ENCODE assay signal across 18 cellular contexts in the genomic region with DNA sequence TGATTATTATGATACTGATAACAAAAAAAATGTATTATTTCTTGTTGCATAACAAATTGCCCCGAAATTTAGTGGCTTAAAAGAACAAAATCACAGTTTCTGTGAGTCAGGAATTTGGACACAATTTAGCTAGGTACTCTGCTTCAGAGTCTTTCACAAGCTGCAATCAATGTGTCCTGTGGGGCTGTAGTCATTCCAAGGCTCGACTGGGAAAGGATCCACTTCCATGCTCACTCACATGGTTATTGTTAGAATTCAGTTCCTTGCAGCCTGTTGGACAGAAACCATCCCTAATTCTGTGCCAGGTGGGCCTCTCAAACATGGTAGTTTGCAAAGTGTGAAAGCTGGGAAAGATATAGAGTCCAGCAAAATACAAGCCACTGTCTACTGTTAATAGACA. TPM values are rescaled to one million over a fixed set of nuclear protein-coding genes. Genes with fewer than 3 reads are reported as not detected.
A peak's percentile ranks its signal among the peaks of the same experiment; 100 is the strongest.
DNase-seq lines count a peak whose midpoint lies in the region; ATAC-seq and TF ChIP-seq lines count a peak whose summit lies in the region.
"Had no signal": no experiment of that assay in that cellular context is flagged by ENCODE, and none has a peak within 500 bp of the region (broad histone marks: within the 10 kb centered on the region; RNA-seq: fewer than 3 reads in every experiment).

No MANE protein-coding gene starts in this region.

- H3K36me3 Mint-ChIP-seq in CD4-positive, alpha-beta memory T cell, result no peaks in the 10 kb centered on the region
- H3K36me3 Mint-ChIP-seq in activated CD8-positive, alpha-beta T cell treated with anti-CD3 and anti-CD28 coated beads for 36 hours (ENCODE audit: low read depth), result no peaks in the 10 kb centered on the region
- H3K36me3 Mint-ChIP-seq in naive thymus-derived CD4-positive, alpha-beta T cell, result peaks cover 0 to 16% (median 0%) of the 10 kb centered on the region in 5 donors

- no peaks in the 10 kb centered on the region for H3K9me2 ChIP-seq in GM23248 (ENCODE audit: insufficient read depth)

- no peak overlapping the region for H3K4me2 ChIP-seq in GM23248 (ENCODE audit: unreplicated experiment)

- no peaks in the 10 kb centered on the region for H3K36me3 ChIP-seq in CD4-positive, alpha-beta memory T cell (ENCODE audit: insufficient read depth, low read length)
- no peaks in the 10 kb centered on the region for H3K36me3 ChIP-seq in GM23248 (ENCODE audit: low read depth)
- H3K36me3 ChIP-seq in naive thymus-derived CD4-positive, alpha-beta T cell (ENCODE audit: control insufficient read depth in 2 of 3, insufficient read depth in 3 of 3, low read length in 3 of 3), result no peaks in the 10 kb centered on the region
- H3K36me3 ChIP-seq: SJSA1, thoracic aorta had no signal

- ATAC-seq in activated CD8-positive, alpha-beta T cell treated with anti-CD3 and anti-CD28 coated beads for 36 hours, result no peak
- ATAC-seq in naive thymus-derived CD4-positive, alpha-beta T cell, result no peak
- no peak for ATAC-seq in GM21423 (IDR thresholded peaks at IDR 0.05; ENCODE audit: unreplicated experiment)
- ATAC-seq in HG03095 (IDR thresholded peaks at IDR 0.05; ENCODE audit: unreplicated experiment), result no peak
- ATAC-seq: foreskin keratinocyte had no signal

- no peak overlapping the region for H3K27ac ChIP-seq in CD4-positive, alpha-beta memory T cell (ENCODE audit: low read depth, low read length)
- no peak overlapping the region for H3K27ac ChIP-seq in GM23248
- peak overlapping the region; percentile 61 for H3K27ac ChIP-seq in naive thymus-derived CD4-positive, alpha-beta T cell (ENCODE audit: low read depth, low read length)
- H3K27ac ChIP-seq: C4-2B, foreskin keratinocyte, SJSA1, thoracic aorta had no signal

- peak overlapping the region in 1 of 2 donors; percentile 2 for H3K4me3 ChIP-seq in CD4-positive, alpha-beta memory T cell (ENCODE audit: low read length in 2 of 2)
- H3K4me3 ChIP-seq in GM23248, result no peak overlapping the region
- H3K4me3 ChIP-seq in naive thymus-derived CD4-positive, alpha-beta T cell (ENCODE audit: low read length), result peak overlapping the region; percentile 34
- H3K4me3 ChIP-seq: SJSA1 had no signal

- peaks cover 0 to 2% of the 10 kb centered on the region in 2 donors for H3K27me3 Mint-ChIP-seq in CD4-positive, alpha-beta memory T cell
- H3K27me3 Mint-ChIP-seq in activated CD8-positive, alpha-beta T cell treated with anti-CD3 and anti-CD28 coated beads for 36 hours, result no peaks in the 10 kb centered on the region
- H3K27me3 Mint-ChIP-seq in naive thymus-derived CD4-positive, alpha-beta T cell, result peaks cover 0 to 13% (median 0%) of the 10 kb centered on the region in 5 donors

- H3K27me3 ChIP-seq in CD4-positive, alpha-beta memory T cell (ENCODE audit: insufficient read depth, low read length), result no peaks in the 10 kb centered on the region
- no peaks in the 10 kb centered on the region for H3K27me3 ChIP-seq in GM23248 (replicated peaks; ENCODE audit: insufficient read depth)
- no peaks in the 10 kb centered on the region for H3K27me3 ChIP-seq in naive thymus-derived CD4-positive, alpha-beta T cell (ENCODE audit: control insufficient read depth in 2 of 2, insufficient read depth in 2 of 2, low read length in 2 of 2)
- H3K27me3 ChIP-seq: foreskin keratinocyte, SJSA1 had no signal

- H3K9ac ChIP-seq in GM23248, result no peak overlapping the region

- 1 to 12% methylated on average over 2 of the region's 2 CpGs for WGBS in GM23248 (ENCODE audit: low coverage in 1 of 2, low lambda C conversion rate in 2 of 2, missing lambda C conversion rate in 2 of 2), 2 experiments

- POLR2A ChIA-PET in CD4-positive, alpha-beta memory T cell (lab: Charles Lee; ENCODE audit: partially characterized antibody), result interaction anchor here (0.7 to 5.9 kb wide), 5 partner anchors 14 to 454 kb away, joined by 3 to 99 read pairs (median 3); a partner anchor contains a TSS
- POLR2A ChIA-PET in activated CD8-positive, alpha-beta T cell treated with anti-CD3 and anti-CD28 coated beads for 36 hours (lab: Charles Lee), result interaction anchor here (1.4 to 2.6 kb wide), 3 partner anchors 12 to 59 kb away, joined by 4 to 20 read pairs (median 16); a partner anchor contains a TSS
- POLR2A ChIA-PET in naive thymus-derived CD4-positive, alpha-beta T cell (lab: Charles Lee), result interaction anchor here (0.7 to 3.3 kb wide), 4 partner anchors 13 to 599 kb away, joined by 3 to 44 read pairs (median 4); a partner anchor contains a TSS

- H3K9me3 Mint-ChIP-seq in CD4-positive, alpha-beta memory T cell, result no peaks in the 10 kb centered on the region
- H3K9me3 Mint-ChIP-seq in activated CD8-positive, alpha-beta T cell treated with anti-CD3 and anti-CD28 coated beads for 36 hours, result no peaks in the 10 kb centered on the region
- peaks cover 0 to 7% (median 0%) of the 10 kb centered on the region in 11 donors for H3K9me3 Mint-ChIP-seq in naive thymus-derived CD4-positive, alpha-beta T cell

- no peaks in the 10 kb centered on the region for H3K9me3 ChIP-seq in CD4-positive, alpha-beta memory T cell (ENCODE audit: control insufficient read depth in 1 of 2, low read length in 2 of 2)
- H3K9me3 ChIP-seq in GM23248 (ENCODE audit: low read depth), result no peaks in the 10 kb centered on the region
- H3K9me3 ChIP-seq in naive thymus-derived CD4-positive, alpha-beta T cell (ENCODE audit: control insufficient read depth in 2 of 3, low read length in 3 of 3), result no peaks in the 10 kb centered on the region
- H3K9me3 ChIP-seq: SJSA1, thoracic aorta had no signal

- no peak overlapping the region for H2AFZ ChIP-seq in GM23248

- peak overlapping the region in 6 of 8 donors; percentile 15 to 49 (median 34) for H3K4me3 Mint-ChIP-seq in CD4-positive, alpha-beta memory T cell
- H3K4me3 Mint-ChIP-seq in activated CD8-positive, alpha-beta T cell treated with anti-CD3 and anti-CD28 coated beads for 36 hours, result no peak overlapping the region
- H3K4me3 Mint-ChIP-seq in naive thymus-derived CD4-positive, alpha-beta T cell, result peak overlapping the region in 5 of 10 donors; percentile 8 to 76 (median 52)
- H3K4me3 Mint-ChIP-seq: activated CD4-positive, alpha-beta T cell treated with anti-CD3 and anti-CD28 coated beads for 36 hours had no signal

- no peak for TF ChIP-seq CTCF in activated CD8-positive, alpha-beta T cell treated with anti-CD3 and anti-CD28 coated beads for 36 hours (IDR thresholded peaks at IDR 0.05)
- TF ChIP-seq CTCF in GM13977 (IDR thresholded peaks at IDR 0.05; ENCODE audit: extremely low read depth, insufficient read depth, missing control alignments), result no peak

- H3F3A ChIP-seq in GM23248 (ENCODE audit: insufficient read depth), result 0 out of 2 replicates have a peak, but pooled peaks cover 4% of the 10 kb centered on the region

- peak overlapping the region in 3 of 7 donors; percentile 5 to 74 (median 17) for H3K27ac Mint-ChIP-seq in CD4-positive, alpha-beta memory T cell
- H3K27ac Mint-ChIP-seq in activated CD8-positive, alpha-beta T cell treated with anti-CD3 and anti-CD28 coated beads for 36 hours, result peak overlapping the region; percentile 32
- H3K27ac Mint-ChIP-seq in naive thymus-derived CD4-positive, alpha-beta T cell, result peak overlapping the region in 1 of 9 donors; percentile 26

- no peaks in the 10 kb centered on the region for H3K79me2 ChIP-seq in GM23248 (ENCODE audit: insufficient read depth)

- intact Hi-C loops in CD4-positive, alpha-beta memory T cell (cut with micrococcal nuclease), result loop anchor here (1.0 to 10.0 kb wide), 2 partner anchors 56 to 325 kb away; a partner anchor contains a TSS
- intact Hi-C loops in activated CD8-positive, alpha-beta T cell treated with anti-CD3 and anti-CD28 coated beads for 36 hours (cut with micrococcal nuclease), result loop anchor here (1.0 kb wide), 1 partner anchor 58 kb away; no protein-coding TSS in a partner anchor
- intact Hi-C loops in naive thymus-derived CD4-positive, alpha-beta T cell (cut with micrococcal nuclease), result loop anchor here (1.0 to 5.0 kb wide), 4 partner anchors 14 to 321 kb away; a partner anchor contains a TSS

- peaks cover 21 to 39% (median 27%) of the 10 kb centered on the region in 4 donors for H3K4me1 Mint-ChIP-seq in CD4-positive, alpha-beta memory T cell
- peaks cover 47% of the 10 kb centered on the region for H3K4me1 Mint-ChIP-seq in activated CD8-positive, alpha-beta T cell treated with anti-CD3 and anti-CD28 coated beads for 36 hours (ENCODE audit: low read depth)
- H3K4me1 Mint-ChIP-seq in naive thymus-derived CD4-positive, alpha-beta T cell, result peaks cover 13 to 42% (median 28%) of the 10 kb centered on the region in 7 donors

- no peak for DNase-seq in CD4-positive, alpha-beta memory T cell
- peak; percentile 19 for DNase-seq in GM23248
- no peak for DNase-seq in activated CD8-positive, alpha-beta T cell treated with anti-CD3 and anti-CD28 coated beads for 36 hours
- DNase-seq in naive thymus-derived CD4-positive, alpha-beta T cell, result no peak
- no peak for DNase-seq in GM13977 (ENCODE audit: low spot score)
- DNase-seq: activated CD4-positive, alpha-beta T cell treated with anti-CD3 and anti-CD28 coated beads for 36 hours; activated naive CD4-positive, alpha-beta T cell treated with Interleukin-2 at 50 U/mL for 16 hours; activated T-cell treated with anti-CD3 and anti-CD28 coated beads, Interleukin-2, amount 50 U/mL, for 1 hour; DMS153; foreskin keratinocyte; NCI-H1092 treated with DMSO at 0.1 percent for 48 hours; NCI-H2081 treated with DMSO at 0.1 percent for 48 hours; NCI-H510A treated with DMSO at 0.1 percent for 48 hours had no signal

- CTCF ChIA-PET in CD4-positive, alpha-beta memory T cell (lab: Charles Lee; ENCODE audit: partially characterized antibody), result interaction anchor here (0.6 to 3.1 kb wide), 6 partner anchors 14 to 1364 kb away, joined by 3 to 41 read pairs (median 4); a partner anchor contains a TSS
- CTCF ChIA-PET in activated CD8-positive, alpha-beta T cell treated with anti-CD3 and anti-CD28 coated beads for 36 hours (lab: Charles Lee), result interaction anchor here (1.0 to 4.0 kb wide), 5 partner anchors 9 to 152 kb away, joined by 3 to 35 read pairs (median 4); no protein-coding TSS in a partner anchor
- CTCF ChIA-PET in naive thymus-derived CD4-positive, alpha-beta T cell (lab: Charles Lee), result interaction anchor here (0.6 to 2.6 kb wide), 9 partner anchors 10 to 1362 kb away, joined by 3 to 13 read pairs (median 4); no protein-coding TSS in a partner anchor

- H4K20me1 ChIP-seq in GM23248 (ENCODE audit: insufficient read depth), result no peaks in the 10 kb centered on the region

- in situ Hi-C loops in GM23248 (cut with MboI) (no loop called here), GM13977 (cut with MboI; ENCODE audit: low pct_unique_long_range_greater_than_20kb, low sequenced_read_pairs, unreplicated experiment) (no loop called here)

- peaks cover 32% of the 10 kb centered on the region for H3K4me1 ChIP-seq in CD4-positive, alpha-beta memory T cell (ENCODE audit: insufficient read depth, low read length)
- peaks cover 26% of the 10 kb centered on the region for H3K4me1 ChIP-seq in GM23248 (ENCODE audit: insufficient read depth)
- peaks cover 25 to 30% of the 10 kb centered on the region in 2 donors for H3K4me1 ChIP-seq in naive thymus-derived CD4-positive, alpha-beta T cell (ENCODE audit: control insufficient read depth in 2 of 2, insufficient read depth in 2 of 2, low read length in 2 of 2)

RNA-seq across cellular contexts. Expression of a gene that starts 59.7 kb away (rescaled TPM):
- total RNA-seq in CD4-positive, alpha-beta memory T cell, result 10 to 100 TPM; 51.1 to 51.8 TPM
- polyA plus RNA-seq in CD4-positive, alpha-beta memory T cell, result 10 to 100 TPM in 1 of 2 donors, 1 to 10 TPM in 1; 6.3 to 12.7 TPM
- 11.6 and 12.1 TPM in 2 replicates for total RNA-seq in GM23248 (2014; rRNA removed; shearing (Covaris generic))
- 9.0 and 11.7 TPM in 2 replicates for polyA plus RNA-seq in GM23248 (2016; fragmentation: Nextera tagmentation; extraction: Ambion mirVana)
- 10 to 100 TPM; 33.2 to 33.4 TPM for total RNA-seq in activated CD8-positive, alpha-beta T cell treated with anti-CD3 and anti-CD28 coated beads for 36 hours
- 10 to 100 TPM; 46.0 to 61.0 (median 50.8) TPM for total RNA-seq in naive thymus-derived CD4-positive, alpha-beta T cell
- polyA plus RNA-seq in naive thymus-derived CD4-positive, alpha-beta T cell, result 10 to 100 TPM; 11.7 to 15.6 TPM
